In the genomic region with DNA sequence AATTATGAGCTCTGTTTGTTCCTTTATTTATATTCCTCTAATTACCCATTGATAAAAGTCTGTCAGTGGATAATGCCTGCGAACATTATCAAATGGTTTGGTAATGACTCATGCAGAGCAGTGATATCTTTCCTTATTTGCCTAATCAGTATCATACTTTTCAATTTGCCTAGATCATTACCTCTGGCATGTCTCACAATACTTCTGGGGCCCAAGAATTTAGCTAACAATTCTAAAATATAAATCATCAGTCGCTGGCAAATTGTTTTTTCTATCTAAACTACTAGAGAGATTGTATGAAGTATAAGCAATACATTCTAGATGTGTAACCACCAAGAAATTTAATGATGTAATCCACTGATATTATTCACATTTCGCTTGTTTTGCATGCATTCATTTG, we compare ENCODE assay signal across 20 cellular contexts.
DNase-seq lines count a peak whose midpoint lies in the region; TF ChIP-seq lines count a peak whose summit lies in the region.
"Had no signal": no experiment of that assay in that cellular context is flagged by ENCODE, and none has a peak within 500 bp of the region (broad histone marks: within the 10 kb centered on the region; RNA-seq: fewer than 3 reads in every experiment).

No MANE protein-coding gene starts in this region.

- H3K9ac ChIP-seq in adipocyte (ENCODE audit: low read length) (no peak overlapping the region), endodermal cell (ENCODE audit: extremely low read depth, low read length, poor library complexity, severe bottlenecking) (no peak overlapping the region), smooth muscle cell (ENCODE audit: low read depth) (no peak overlapping the region)
- H3K9ac ChIP-seq: KMS-11 had no signal

- H4K20me1 ChIP-seq in smooth muscle cell (ENCODE audit: low read depth), result no peaks in the 10 kb centered on the region

- no peaks in the 10 kb centered on the region for H3K27me3 ChIP-seq in adipocyte (replicated peaks; ENCODE audit: control insufficient read depth, insufficient read depth, low read length)
- H3K27me3 ChIP-seq in endodermal cell (ENCODE audit: control insufficient read depth, insufficient read depth, low read length, poor library complexity, severe bottlenecking), result no peaks in the 10 kb centered on the region
- no peaks in the 10 kb centered on the region for H3K27me3 ChIP-seq in smooth muscle cell (ENCODE audit: low read depth)
- H3K27me3 ChIP-seq: SJCRH30 had no signal

- H3K4me1 ChIP-seq in adipocyte (ENCODE audit: control insufficient read depth, insufficient read depth, low read length), result no peaks in the 10 kb centered on the region
- H3K4me1 ChIP-seq in endodermal cell (ENCODE audit: control insufficient read depth, insufficient read depth, low read length), result peaks cover 15% of the 10 kb centered on the region
- H3K4me1 ChIP-seq in smooth muscle cell (ENCODE audit: low read depth), result no peaks in the 10 kb centered on the region

- WGBS in endodermal cell (ENCODE audit: insufficient coverage in 1 of 2, insufficient read length in 1 of 2), 2 experiments, result 36 to 86% methylated on average over 1 to 2 of the region's 3 CpGs
- 65% methylated on average over 3 of the region's 3 CpGs for WGBS in smooth muscle cell (ENCODE audit: low lambda C conversion rate)

- H3K9me3 ChIP-seq in adipocyte (ENCODE audit: control insufficient read depth, low read length) (no peaks in the 10 kb centered on the region), endodermal cell (ENCODE audit: control insufficient read depth, low read length) (no peaks in the 10 kb centered on the region), smooth muscle cell (replicated peaks; ENCODE audit: low read depth) (no peaks in the 10 kb centered on the region)
- H3K9me3 ChIP-seq: SJCRH30 had no signal

- H3F3A ChIP-seq in smooth muscle cell (ENCODE audit: low read depth), result no peaks in the 10 kb centered on the region

- no peak overlapping the region for H3K27ac ChIP-seq in endodermal cell (ENCODE audit: low read depth, low read length)
- H3K27ac ChIP-seq in smooth muscle cell (ENCODE audit: low read depth), result no peak overlapping the region
- H3K27ac ChIP-seq: KMS-11, SJCRH30 had no signal

- no peaks in the 10 kb centered on the region for H3K27me3 Mint-ChIP-seq in endodermal cell (ENCODE audit: insufficient read depth)
- H3K27me3 Mint-ChIP-seq: B cell; CD4-positive, CD25-positive, alpha-beta regulatory T cell had no signal

- no peaks in the 10 kb centered on the region for H3K36me3 Mint-ChIP-seq in endodermal cell (ENCODE audit: low read depth)
- H3K36me3 Mint-ChIP-seq: CD4-positive, CD25-positive, alpha-beta regulatory T cell had no signal

- no peak overlapping the region for H3K4me3 Mint-ChIP-seq in endodermal cell
- H3K4me3 Mint-ChIP-seq: B cell; CD4-positive, CD25-positive, alpha-beta regulatory T cell had no signal

- H3K36me3 ChIP-seq in adipocyte (ENCODE audit: control insufficient read depth, insufficient read depth, low read length, severe bottlenecking) (no peaks in the 10 kb centered on the region), endodermal cell (ENCODE audit: control insufficient read depth, insufficient read depth, low read length) (no peaks in the 10 kb centered on the region), smooth muscle cell (ENCODE audit: low read depth) (no peaks in the 10 kb centered on the region)
- H3K36me3 ChIP-seq: SJCRH30 had no signal

- no peak overlapping the region for H3K4me2 ChIP-seq in smooth muscle cell
- H3K4me2 ChIP-seq: KMS-11 had no signal

- DNase-seq in NCI-H146 treated with DMSO at 0.1 percent for 48 hours (lab: John Stamatoyannopoulos, UW; ENCODE audit: unreplicated experiment) (peak; percentile 93), adipocyte (ENCODE audit: low read depth) (peak; percentile 7), endodermal cell (no peak), non-pigmented ciliary epithelial cell (ENCODE audit: low read depth) (peak; percentile 15), smooth muscle cell (lab: John Stamatoyannopoulos, UW; ENCODE audit: unreplicated experiment) (no peak), posterior vena cava (ENCODE audit: low spot score) (no peak), NCI-H446 treated with DMSO at 0.1 percent for 48 hours (lab: John Stamatoyannopoulos, UW) (no peak), iPS-NIHi11 (ENCODE audit: low spot score) (no peak)
- DNase-seq: CD4-positive, CD25-positive, alpha-beta regulatory T cell; EL; NCI-H1092; NCI-H1694 treated with DMSO at 0.1 percent for 48 hours; NCI-H2107; NCI-H2227 treated with DMSO at 0.1 percent for 48 hours; NCI-H526 treated with DMSO at 0.1 percent for 48 hours; OCI-M1; RPMI8226; SJCRH30 had no signal

- intact Hi-C loops in posterior vena cava (cut with DNase I), result no loop called here

- no peak overlapping the region for H3K4me3 ChIP-seq in adipocyte (ENCODE audit: low read length)
- H3K4me3 ChIP-seq in endodermal cell (ENCODE audit: low read length), result peak overlapping the region; percentile 65
- H3K4me3 ChIP-seq in smooth muscle cell, result no peak overlapping the region
- H3K4me3 ChIP-seq: SJCRH30 had no signal

- peak overlapping the region; percentile 40 for H3K27ac Mint-ChIP-seq in endodermal cell
- H3K27ac Mint-ChIP-seq: B cell; CD4-positive, CD25-positive, alpha-beta regulatory T cell had no signal

- no peaks in the 10 kb centered on the region for H3K9me3 Mint-ChIP-seq in endodermal cell

- H3K79me2 ChIP-seq in smooth muscle cell (ENCODE audit: low read depth), result no peaks in the 10 kb centered on the region

- TF ChIP-seq CTCF in endodermal cell (conservative IDR thresholded peaks at IDR 0.05) (no peak), smooth muscle cell (IDR thresholded peaks at IDR 0.05; ENCODE audit: borderline replicate concordance, insufficient read depth, poor library complexity, severe bottlenecking) (no peak)

- no peak overlapping the region for H2AFZ ChIP-seq in smooth muscle cell (ENCODE audit: low read depth)

- peaks cover 28% of the 10 kb centered on the region for H3K4me1 Mint-ChIP-seq in endodermal cell
- H3K4me1 Mint-ChIP-seq: B cell; CD4-positive, CD25-positive, alpha-beta regulatory T cell had no signal

Comparison
In these comparisons a context has a peak if more than half of its experiments do, and no peak if none do; other contexts are left out.
1. DNase-seq: peak in NCI-H146 treated with DMSO at 0.1 percent for 48 hours (single experiment), adipocyte (single experiment) and non-pigmented ciliary epithelial cell (single experiment); none in endodermal cell (single experiment), smooth muscle cell (single experiment), posterior vena cava (single experiment), NCI-H446 treated with DMSO at 0.1 percent for 48 hours (single experiment) and iPS-NIHi11 (single experiment).